Comparison of ENCODE assay signal across 23 cellular contexts in the genomic region with DNA sequence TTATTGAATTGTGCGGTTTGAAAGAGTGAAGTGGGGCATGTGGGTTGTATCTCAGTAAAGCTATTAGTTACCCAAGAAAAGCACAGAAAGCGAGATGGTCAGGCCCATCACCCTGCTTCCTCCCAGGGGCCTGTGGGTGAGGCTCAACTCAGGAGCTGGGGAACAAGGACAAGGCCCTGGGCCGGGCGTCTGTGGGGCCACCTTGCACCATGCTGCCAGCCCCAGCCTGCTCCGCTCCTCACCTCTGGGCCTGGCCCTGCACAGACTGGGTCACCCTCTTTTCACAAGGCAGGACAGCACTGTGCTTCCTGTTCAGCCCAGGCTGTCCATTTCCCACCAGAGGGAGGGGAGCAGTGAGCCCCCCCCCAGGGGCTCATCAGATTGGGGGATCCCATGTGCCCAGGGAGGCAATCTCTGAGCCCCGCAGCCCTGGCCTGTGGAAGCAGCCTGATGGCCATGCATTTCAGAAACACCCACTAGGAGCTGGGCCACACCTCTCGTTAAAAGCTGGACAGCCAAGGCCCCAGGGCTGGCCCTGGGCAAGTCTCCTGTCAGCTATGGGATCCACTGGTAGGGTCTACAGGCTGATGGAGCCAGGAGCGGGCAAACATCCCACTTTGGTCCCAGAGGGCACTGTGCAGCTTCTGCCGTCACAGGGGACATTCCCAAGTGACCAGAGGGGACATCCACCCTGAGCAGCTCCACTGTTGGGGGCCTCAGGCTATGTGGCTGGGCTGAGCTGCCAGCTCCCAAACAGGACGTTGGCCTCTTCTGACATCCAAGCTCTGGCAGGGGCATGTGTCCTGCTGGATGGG.
"Had no signal": no experiment of that assay in that cellular context is flagged by ENCODE, and none has a peak within 500 bp of the region (broad histone marks: within the 10 kb centered on the region; RNA-seq: fewer than 3 reads in every experiment).

No MANE protein-coding gene starts in this region.

- H3K9me3 ChIP-seq: body of pancreas, heart left ventricle, thyroid gland, upper lobe of left lung, vagina had no signal

- H3K27ac ChIP-seq: body of pancreas, heart left ventricle, thyroid gland, upper lobe of left lung, vagina had no signal

- H3K4me3 ChIP-seq: body of pancreas, heart left ventricle, lung, thyroid gland, upper lobe of left lung, vagina had no signal

- H3K27me3 ChIP-seq: body of pancreas, thyroid gland, vagina had no signal

- ATAC-seq: activated CD8-positive, alpha-beta T cell treated with anti-CD3 and anti-CD28 coated beads for 36 hours; body of pancreas; esophagus mucosa; heart left ventricle; left lobe of liver; WTC11 had no signal

- DNase-seq: activated CD4-positive, alpha-beta T cell treated with anti-CD3 and anti-CD28 coated beads, Interleukin-2, amount 50 U/mL, for 1 hour; activated CD8-positive, alpha-beta T cell treated with anti-CD3 and anti-CD28 coated beads for 36 hours; activated T-cell treated with anti-CD3 and anti-CD28 coated beads, Interleukin-2, amount 50 U/mL, for 48 hours; anterior cingulate cortex; cortex of kidney; endodermal cell; foreskin fibroblast; hypothalamus; immature natural killer cell; mesendoderm; retina; stimulated activated CD4-positive, alpha-beta T cell treated with anti-CD3 and anti-CD28 coated beads, Interleukin-2, amount 100 ng/mL, for 48 hours; substantia nigra; T-helper 2 cell; thyroid gland had no signal

- H3K36me3 ChIP-seq: heart left ventricle, thyroid gland, upper lobe of left lung, vagina had no signal

- H3K4me1 ChIP-seq: body of pancreas, heart left ventricle, thyroid gland, upper lobe of left lung, vagina had no signal
